Comparison of ENCODE assay signal across 1 cellular context in genomic region chr1:91608876-91609275, GRCh38.
A peak's percentile ranks its signal among the peaks of the same experiment; 100 is the strongest.
TF ChIP-seq lines count a peak whose summit lies in the region.

No MANE protein-coding gene starts in this region.

TF ChIP-seq in IMR-90, 13 proteins besides CTCF, POLR2A, EP300 and RAD21:
- TF ChIP-seq MAZ (IDR thresholded peaks at IDR 0.05; ENCODE audit: borderline replicate concordance, low read depth, low read length) (no peak), RCOR1 (IDR thresholded peaks at IDR 0.05; ENCODE audit: insufficient replicate concordance, low read length) (no peak), MAFK (IDR thresholded peaks at IDR 0.05; ENCODE audit: low read depth, low read length) (peak; percentile 14; the same call in 1 of the 2 replicates), FOS (IDR thresholded peaks at IDR 0.05; ENCODE audit: low read depth, low read length) (peak; percentile 18; the same call in 1 of the 2 replicates), SMC3 (IDR thresholded peaks at IDR 0.05; ENCODE audit: low read depth, low read length) (peak; percentile 23; the same call in 1 of the 2 replicates)
